13 cellular contexts compared by ENCODE assay signal in genomic region chr10:23081156-23081833, GRCh38. TPM values are rescaled to one million over a fixed set of nuclear protein-coding genes. Genes with fewer than 3 reads are reported as not detected.
DNase-seq lines count a peak whose midpoint lies in the region; ATAC-seq and TF ChIP-seq lines count a peak whose summit lies in the region.
"Had no signal": no experiment of that assay in that cellular context is flagged by ENCODE, and none has a peak within 500 bp of the region (broad histone marks: within the 10 kb centered on the region; RNA-seq: fewer than 3 reads in every experiment).

No MANE protein-coding gene starts in this region.

- peaks cover 0 to 4% (median 0%) of the 10 kb centered on the region in 6 donors for H3K9me3 Mint-ChIP-seq in immature natural killer cell

- no peaks in the 10 kb centered on the region for H3K36me3 ChIP-seq in muscle layer of colon (ENCODE audit: insufficient read depth, low read length)

- peaks cover 11% of the 10 kb centered on the region for H3K4me1 ChIP-seq in muscle layer of colon (ENCODE audit: insufficient read depth, low read length)

- no peaks in the 10 kb centered on the region for H3K9me3 ChIP-seq in muscle layer of colon (ENCODE audit: low read length)

- H3K4me3 ChIP-seq in epithelial cell of esophagus (ENCODE audit: low read length): no peak overlapping the region
- H3K4me3 ChIP-seq in muscle layer of colon (ENCODE audit: low read depth in 1 of 2, low read length in 2 of 2): peak overlapping the region in 1 of 2 donors; percentile 5

- no peak for TF ChIP-seq CTCF in epithelial cell of esophagus (IDR thresholded peaks at IDR 0.05; ENCODE audit: insufficient read depth, low read depth, low read length, missing control alignments)

- H3K4me3 Mint-ChIP-seq in immature natural killer cell: no peak overlapping the region

- no peaks in the 10 kb centered on the region for H3K27me3 ChIP-seq in muscle layer of colon (ENCODE audit: control insufficient read depth in 1 of 2, insufficient read depth in 2 of 2, low read length in 2 of 2)

- H3K4me1 Mint-ChIP-seq in immature natural killer cell: no peaks in the 10 kb centered on the region

- peaks cover 4 to 38% (median 14%) of the 10 kb centered on the region in 3 donors for H3K27me3 Mint-ChIP-seq in immature natural killer cell (ENCODE audit: low read depth in 3 of 3)

- DNase-seq in EH (ENCODE audit: low read depth) (peak; percentile 9), NCI-H524 treated with DMSO at 0.1 percent for 48 hours (lab: John Stamatoyannopoulos, UW) (peak; percentile 93), epithelial cell of esophagus (ENCODE audit: low read depth) (peak; percentile 38), RPMI8226 (no peak), immature natural killer cell (no peak)
- DNase-seq: amniotic stem cell; DND-41; KG1; NCI-H2107; stimulated activated CD4-positive, alpha-beta T cell treated with anti-CD3 and anti-CD28 coated beads, Interleukin-2, amount 100 ng/mL, for 24 hours had no signal

- H3K27ac ChIP-seq in muscle layer of colon (ENCODE audit: low read depth, low read length): peak overlapping the region; percentile 38

- H3K36me3 Mint-ChIP-seq in immature natural killer cell: peaks cover 0 to 5% (median 0%) of the 10 kb centered on the region in 3 donors

- no peak for ATAC-seq in GM18867 (IDR thresholded peaks at IDR 0.05; ENCODE audit: unreplicated experiment)
- no peak for ATAC-seq in GM18909 (IDR thresholded peaks at IDR 0.05; ENCODE audit: poor library complexity, unreplicated experiment)

- no peak overlapping the region for H3K27ac Mint-ChIP-seq in immature natural killer cell

- H3K9ac ChIP-seq in muscle layer of colon (ENCODE audit: low read length): no peak overlapping the region

RNA-seq across cellular contexts. Expression of gene MSRB2, which starts 14.1 kb away (rescaled TPM):
- polyA plus RNA-seq in immature natural killer cell: 1 to 10 TPM; 8.4 to 9.3 (median 9.3) TPM

Comparison
In these comparisons a context has a peak if more than half of its experiments do, and no peak if none do; other contexts are left out.
1. DNase-seq: peak in EH (single experiment), NCI-H524 treated with DMSO at 0.1 percent for 48 hours (single experiment) and epithelial cell of esophagus (single experiment); none in RPMI8226 (single experiment) and immature natural killer cell (0 of 3).